22 cellular contexts compared by ENCODE assay signal in the genomic region with DNA sequence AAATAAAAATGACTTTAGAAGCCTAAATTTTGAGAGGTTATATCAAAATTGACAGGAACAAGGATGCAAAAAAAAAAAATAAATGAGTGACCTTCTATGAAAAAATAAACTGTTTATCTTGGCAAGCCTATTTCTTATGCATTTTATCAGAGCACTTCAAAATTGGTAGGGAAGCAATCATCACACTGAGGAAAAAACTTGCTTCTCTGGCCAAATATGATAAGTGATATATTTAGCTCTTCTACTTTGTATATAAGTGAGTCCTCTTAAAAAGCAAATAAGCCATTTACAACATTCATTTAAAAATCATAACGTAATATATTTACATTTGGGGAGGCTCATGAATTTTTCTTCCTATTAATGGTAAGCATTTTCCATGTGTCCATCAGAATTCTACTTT.
DNase-seq lines count a peak whose midpoint lies in the region; ATAC-seq and TF ChIP-seq lines count a peak whose summit lies in the region.
"Had no signal": no experiment of that assay in that cellular context is flagged by ENCODE, and none has a peak within 500 bp of the region (broad histone marks: within the 10 kb centered on the region; RNA-seq: fewer than 3 reads in every experiment).

No MANE protein-coding gene starts in this region.

- DNase-seq in left ventricle myocardium superior (no peak), right cardiac atrium (no peak), choroid plexus epithelial cell (ENCODE audit: low read depth) (peak; percentile 7), prostate gland (ENCODE audit: low spot score) (no peak)
- DNase-seq: 8988T; ACHN; BE2C; C1 segment of cervical spinal cord; CD4-positive, alpha-beta memory T cell; CD4-positive, CD25-positive, alpha-beta regulatory T cell; CD8-positive, alpha-beta memory T cell; COR-L47; DMS 273 treated with DMSO at 0.1 percent for 48 hours; DMS153; DMS53; DMS79; DND-41; EL; GDM1 had no signal

- H3K36me3 ChIP-seq in prostate gland, result no peaks in the 10 kb centered on the region
- H3K36me3 ChIP-seq: BE2C, BLaER1 had no signal

- H3K4me3 ChIP-seq in right cardiac atrium (ENCODE audit: low read length), result no peak overlapping the region
- H3K4me3 ChIP-seq in choroid plexus epithelial cell (ENCODE audit: low read depth, low read length), result no peak overlapping the region
- H3K4me3 ChIP-seq in prostate gland, result no peak overlapping the region
- H3K4me3 ChIP-seq: BLaER1, GM12878 had no signal

- H3K9me3 ChIP-seq in right cardiac atrium (ENCODE audit: control insufficient read depth, low read length), result no peaks in the 10 kb centered on the region
- no peaks in the 10 kb centered on the region for H3K9me3 ChIP-seq in prostate gland
- H3K9me3 ChIP-seq: BE2C, BLaER1 had no signal

- H3K4me1 ChIP-seq in right cardiac atrium (ENCODE audit: control insufficient read depth, insufficient read depth, low read length) (no peaks in the 10 kb centered on the region), prostate gland (replicated peaks) (no peaks in the 10 kb centered on the region)
- H3K4me1 ChIP-seq: BE2C, BLaER1 had no signal

- H3K27me3 ChIP-seq in right cardiac atrium (ENCODE audit: control insufficient read depth, insufficient read depth) (no peaks in the 10 kb centered on the region), prostate gland (replicated peaks; ENCODE audit: insufficient read depth) (no peaks in the 10 kb centered on the region)
- H3K27me3 ChIP-seq: BE2C, BLaER1 had no signal

- no peak overlapping the region for H3K27ac ChIP-seq in right cardiac atrium (ENCODE audit: low read length)
- H3K27ac ChIP-seq in prostate gland, result no peak overlapping the region
- H3K27ac ChIP-seq: BLaER1 had no signal

- 35% methylated on average over 1 of the region's 1 CpG for WGBS in right cardiac atrium
- WGBS in prostate gland, result 76% methylated on average over 1 of the region's 1 CpG

- ATAC-seq in left ventricle myocardium superior (peak; percentile 52), right cardiac atrium (no peak), GM21423 (IDR thresholded peaks at IDR 0.05; ENCODE audit: unreplicated experiment) (no peak)
- ATAC-seq: GM12878 had no signal

- TF ChIP-seq POLR2A in prostate gland (IDR thresholded peaks at IDR 0.05), result no peak

- TF ChIP-seq CTCF in choroid plexus epithelial cell (conservative IDR thresholded peaks at IDR 0.05; ENCODE audit: low read depth, low read length) (no peak), prostate gland (IDR thresholded peaks at IDR 0.05) (no peak)

- intact Hi-C loops in left ventricle myocardium superior (cut with micrococcal nuclease), result no loop called here
- intact Hi-C loops in right cardiac atrium (cut with DNase I), result no loop called here
- intact Hi-C loops in prostate gland (cut with DNase I), result no loop called here
